Comparison of ENCODE assay signal across 1 cellular context in the genomic region with DNA sequence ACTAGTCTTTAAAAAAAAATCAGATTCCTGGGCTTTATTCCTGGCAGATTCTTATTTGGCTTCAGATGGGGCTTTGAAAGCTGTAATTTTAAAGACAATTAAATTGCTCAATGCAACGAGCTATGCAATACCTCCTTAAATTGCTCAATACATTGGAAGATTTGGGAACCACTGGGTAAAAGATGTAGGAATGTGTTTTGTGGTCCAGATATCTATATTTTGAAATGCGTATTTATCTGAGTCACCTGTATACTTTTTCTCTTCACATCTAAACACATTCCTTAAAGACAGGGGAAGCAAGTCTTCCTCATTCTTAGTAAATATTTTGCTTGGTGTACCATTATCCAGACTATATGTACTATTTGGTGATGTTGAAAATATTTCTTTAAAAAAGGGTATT.
TF ChIP-seq lines count a peak whose summit lies in the region.

No MANE protein-coding gene starts in this region.

TF ChIP-seq in WTC11, 78 proteins besides CTCF, POLR2A, EP300 and RAD21 (continued from another document):
- TF ChIP-seq, protein P1, sequence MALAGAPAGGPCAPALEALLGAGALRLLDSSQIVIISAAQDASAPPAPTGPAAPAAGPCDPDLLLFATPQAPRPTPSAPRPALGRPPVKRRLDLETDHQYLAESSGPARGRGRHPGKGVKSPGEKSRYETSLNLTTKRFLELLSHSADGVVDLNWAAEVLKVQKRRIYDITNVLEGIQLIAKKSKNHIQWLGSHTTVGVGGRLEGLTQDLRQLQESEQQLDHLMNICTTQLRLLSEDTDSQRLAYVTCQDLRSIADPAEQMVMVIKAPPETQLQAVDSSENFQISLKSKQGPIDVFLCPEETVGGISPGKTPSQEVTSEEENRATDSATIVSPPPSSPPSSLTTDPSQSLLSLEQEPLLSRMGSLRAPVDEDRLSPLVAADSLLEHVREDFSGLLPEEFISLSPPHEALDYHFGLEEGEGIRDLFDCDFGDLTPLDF (CRISPR knock-in tag; IDR thresholded peaks at IDR 0.05), result no peak
- TF ChIP-seq, protein P2, sequence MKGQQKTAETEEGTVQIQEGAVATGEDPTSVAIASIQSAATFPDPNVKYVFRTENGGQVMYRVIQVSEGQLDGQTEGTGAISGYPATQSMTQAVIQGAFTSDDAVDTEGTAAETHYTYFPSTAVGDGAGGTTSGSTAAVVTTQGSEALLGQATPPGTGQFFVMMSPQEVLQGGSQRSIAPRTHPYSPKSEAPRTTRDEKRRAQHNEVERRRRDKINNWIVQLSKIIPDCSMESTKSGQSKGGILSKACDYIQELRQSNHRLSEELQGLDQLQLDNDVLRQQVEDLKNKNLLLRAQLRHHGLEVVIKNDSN (CRISPR knock-in tag; IDR thresholded peaks at IDR 0.05), result no peak
- no peak for TF ChIP-seq ZNF263 (CRISPR knock-in tag; IDR thresholded peaks at IDR 0.05; ENCODE audit: low read depth)
- TF ChIP-seq, protein P3, sequence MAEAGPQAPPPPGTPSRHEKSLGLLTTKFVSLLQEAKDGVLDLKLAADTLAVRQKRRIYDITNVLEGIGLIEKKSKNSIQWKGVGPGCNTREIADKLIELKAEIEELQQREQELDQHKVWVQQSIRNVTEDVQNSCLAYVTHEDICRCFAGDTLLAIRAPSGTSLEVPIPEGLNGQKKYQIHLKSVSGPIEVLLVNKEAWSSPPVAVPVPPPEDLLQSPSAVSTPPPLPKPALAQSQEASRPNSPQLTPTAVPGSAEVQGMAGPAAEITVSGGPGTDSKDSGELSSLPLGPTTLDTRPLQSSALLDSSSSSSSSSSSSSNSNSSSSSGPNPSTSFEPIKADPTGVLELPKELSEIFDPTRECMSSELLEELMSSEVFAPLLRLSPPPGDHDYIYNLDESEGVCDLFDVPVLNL (CRISPR knock-in tag; IDR thresholded peaks at IDR 0.05; ENCODE audit: borderline replicate concordance, low read depth), result no peak
- TF ChIP-seq NFATC4 (CRISPR knock-in tag; IDR thresholded peaks at IDR 0.05), result no peak
